In genomic region chr18:30403278-30403677, GRCh38 we compare ENCODE assay signal across 18 cellular contexts.
A peak's percentile ranks its signal among the peaks of the same experiment; 100 is the strongest.
DNase-seq lines count a peak whose midpoint lies in the region; FAIRE-seq lines count a peak whose summit lies in the region.
"Had no signal": no experiment of that assay in that cellular context is flagged by ENCODE, and none has a peak within 500 bp of the region (broad histone marks: within the 10 kb centered on the region; RNA-seq: fewer than 3 reads in every experiment).

No MANE protein-coding gene starts in this region.

- no peaks in the 10 kb centered on the region for H3K4me1 Mint-ChIP-seq in immature natural killer cell
- H3K4me1 Mint-ChIP-seq: B cell had no signal

- H3K36me3 Mint-ChIP-seq in immature natural killer cell = peaks cover 0 to 3% (median 0%) of the 10 kb centered on the region in 3 donors
- H3K36me3 Mint-ChIP-seq: CD8-positive, alpha-beta T cell had no signal

- H3K4me3 Mint-ChIP-seq in immature natural killer cell = no peak overlapping the region
- H3K4me3 Mint-ChIP-seq: B cell; CD4-positive, alpha-beta T cell; CD8-positive, alpha-beta T cell had no signal

- DNase-seq in OCI-M1 (lab: John Stamatoyannopoulos, UW) (peak; percentile 5), frontal cortex (ENCODE audit: low spot score in 2 of 2) (no peak), immature natural killer cell (no peak), NCI-H82 treated with DMSO at 0.1 percent for 48 hours (lab: John Stamatoyannopoulos, UW; ENCODE audit: unreplicated experiment) (no peak)
- no peak for DNase-seq in activated CD4-positive, alpha-beta T cell treated with anti-CD3 and anti-CD28 coated beads, Interleukin-2, amount 50 U/mL, for 1 hour
- DNase-seq: 8988T; AML-193; Caco-2; Calu3; CD4-positive, alpha-beta T cell; CD8-positive, alpha-beta T cell; DMS79 treated with DMSO at 0.1 percent for 48 hours; GF-D8 had no signal

- no peaks in the 10 kb centered on the region for H3K27me3 Mint-ChIP-seq in immature natural killer cell (ENCODE audit: low read depth in 3 of 3)
- H3K27me3 Mint-ChIP-seq: B cell; CD4-positive, alpha-beta T cell had no signal

- peaks cover 4 to 33% (median 11%) of the 10 kb centered on the region in 6 donors for H3K9me3 Mint-ChIP-seq in immature natural killer cell

- peak; percentile 40 for FAIRE-seq in frontal cortex (lab: Jason Lieb, UNC)
- FAIRE-seq: A549, G401.6, GM12891, GM19239 had no signal

- no peak overlapping the region for H3K27ac Mint-ChIP-seq in immature natural killer cell
- H3K27ac Mint-ChIP-seq: B cell; CD4-positive, alpha-beta T cell; CD8-positive, alpha-beta T cell had no signal
